In the genomic region with DNA sequence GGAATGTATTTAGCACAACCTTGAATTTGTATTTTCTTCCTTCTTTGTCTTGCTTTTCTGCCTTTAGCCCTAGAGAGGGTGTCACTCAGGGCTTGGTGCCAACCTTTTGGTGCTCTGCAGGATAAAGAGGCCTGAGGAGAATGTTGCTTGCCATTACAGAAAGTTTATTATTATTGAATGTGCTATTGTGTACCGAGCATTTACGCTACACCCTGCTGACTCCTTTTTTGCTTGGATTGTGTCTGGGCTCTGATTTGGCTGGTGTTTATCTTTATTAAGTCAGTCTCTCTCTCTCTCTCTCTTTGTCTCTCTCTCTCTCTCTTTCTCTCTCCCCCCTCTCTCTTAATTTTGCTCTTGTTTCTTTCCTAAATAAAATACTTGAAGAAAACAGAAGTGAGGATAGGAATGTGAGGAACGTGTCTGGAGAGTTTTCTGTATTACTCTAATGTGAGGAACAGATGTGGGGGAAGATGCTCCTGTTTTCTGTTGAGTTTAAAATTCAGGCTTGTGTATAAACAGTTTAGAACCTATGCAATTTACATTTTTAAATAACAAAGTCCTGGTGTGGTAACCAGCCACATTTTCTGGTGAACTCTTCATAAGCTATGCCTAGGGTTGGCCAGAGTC, we compare ENCODE assay signal across 17 cellular contexts.
DNase-seq lines count a peak whose midpoint lies in the region; FAIRE-seq and TF ChIP-seq lines count a peak whose summit lies in the region.
"Had no signal": no experiment of that assay in that cellular context is flagged by ENCODE, and none has a peak within 500 bp of the region (broad histone marks: within the 10 kb centered on the region; RNA-seq: fewer than 3 reads in every experiment).

No MANE protein-coding gene starts in this region.

- peak; percentile 45 for FAIRE-seq in endometrium (lab: Jason Lieb, UNC)

- no peaks in the 10 kb centered on the region for H3K9me3 Mint-ChIP-seq in activated T-helper 2 cell treated with anti-CD3 and anti-CD28 coated beads, Interferon-gamma antibody, Interleukin-2, Interleukin-4, amounts not matched to agents 10 μg/mL and 5 μg/mL and 100 μg/mL, durations not matched to agents 14 hours and 24 hours and 36 hours
- H3K9me3 Mint-ChIP-seq: activated naive CD8-positive, alpha-beta T cell treated with anti-CD3 and anti-CD28 coated beads, Interleukin-2, amount 50 U/mL, for 24 hours; endodermal cell had no signal

- no peaks in the 10 kb centered on the region for H3K9me3 ChIP-seq in ovary
- H3K9me3 ChIP-seq: gastrocnemius medialis, thoracic aorta had no signal

- no peak for TF ChIP-seq EP300 in ovary (IDR thresholded peaks at IDR 0.05)

- no peak overlapping the region for H3K4me3 Mint-ChIP-seq in activated T-helper 2 cell treated with anti-CD3 and anti-CD28 coated beads, Interferon-gamma antibody, Interleukin-2, Interleukin-4, amounts not matched to agents 10 μg/mL and 5 μg/mL and 100 μg/mL, durations not matched to agents 14 hours and 24 hours and 36 hours (ENCODE audit: low read depth)
- H3K4me3 Mint-ChIP-seq: activated CD8-positive, alpha-beta T cell treated with anti-CD3 and anti-CD28 coated beads, Interleukin-2, amount 10 ng/mL, durations not matched to agents 7 days and 5 days; activated naive CD8-positive, alpha-beta T cell treated with anti-CD3 and anti-CD28 coated beads, Interleukin-2, amount 50 U/mL, for 24 hours; endodermal cell; IgD-negative memory B cell; T-helper 17 cell had no signal

- 15 to 17% (median 17%) methylated on average over 3 of the region's 3 CpGs for WGBS in ovary, 3 donors

- no peak overlapping the region for H3K27ac ChIP-seq in ovary
- H3K27ac ChIP-seq: gastrocnemius medialis, thoracic aorta had no signal

- TF ChIP-seq CTCF in ovary (IDR thresholded peaks at IDR 0.05): no peak

- no peaks in the 10 kb centered on the region for H3K36me3 Mint-ChIP-seq in activated T-helper 2 cell treated with anti-CD3 and anti-CD28 coated beads, Interferon-gamma antibody, Interleukin-2, Interleukin-4, amounts not matched to agents 10 μg/mL and 5 μg/mL and 100 μg/mL, durations not matched to agents 14 hours and 24 hours and 36 hours (ENCODE audit: low read depth)
- H3K36me3 Mint-ChIP-seq: IgD-negative memory B cell had no signal

- no peak overlapping the region for H3K4me3 ChIP-seq in ovary
- H3K4me3 ChIP-seq: gastrocnemius medialis, thoracic aorta had no signal

- H3K4me1 ChIP-seq in ovary (ENCODE audit: insufficient read depth): peaks cover 5% of the 10 kb centered on the region
- H3K4me1 ChIP-seq: gastrocnemius medialis had no signal

- intact Hi-C loops in ovary (cut with DNase I): no loop called here
- intact Hi-C loops in activated T-helper 2 cell treated with anti-CD3 and anti-CD28 coated beads, Interferon-gamma antibody, Interleukin-2, Interleukin-4, amounts not matched to agents 10 μg/mL and 5 μg/mL and 100 μg/mL, durations not matched to agents 14 hours and 24 hours and 36 hours (cut with micrococcal nuclease): no loop called here

- H3K27me3 Mint-ChIP-seq in activated T-helper 2 cell treated with anti-CD3 and anti-CD28 coated beads, Interferon-gamma antibody, Interleukin-2, Interleukin-4, amounts not matched to agents 10 μg/mL and 5 μg/mL and 100 μg/mL, durations not matched to agents 14 hours and 24 hours and 36 hours (ENCODE audit: low read depth): no peaks in the 10 kb centered on the region

- DNase-seq in GM03348 (ENCODE audit: low spot score): peak; percentile 50
- DNase-seq in NCI-H2227 treated with DMSO at 0.1 percent for 48 hours (lab: John Stamatoyannopoulos, UW): peak; percentile 74
- peak; percentile 14 to 57 (median 44) for DNase-seq in ovary
- no peak for DNase-seq in SKM-1 treated with dmso at 0.1 percent for 144 hours (lab: John Stamatoyannopoulos, UW; ENCODE audit: unreplicated experiment)
- no peak for DNase-seq in activated T-cell treated with anti-CD3 and anti-CD28 coated beads, Interleukin-2, amount 50 U/mL, for 1 hour
- DNase-seq in DMS53 treated with DMSO at 0.1 percent for 48 hours (lab: John Stamatoyannopoulos, UW; ENCODE audit: unreplicated experiment): no peak
- no peak for DNase-seq in activated T-helper 2 cell treated with anti-CD3 and anti-CD28 coated beads, Interferon-gamma antibody, Interleukin-2, Interleukin-4, amounts not matched to agents 10 μg/mL and 5 μg/mL and 100 μg/mL, durations not matched to agents 14 hours and 24 hours and 36 hours (ENCODE audit: low spot score)
- DNase-seq: activated CD8-positive, alpha-beta T cell treated with anti-CD3 and anti-CD28 coated beads, Interleukin-2, amount 10 ng/mL, durations not matched to agents 7 days and 5 days; activated naive CD8-positive, alpha-beta T cell treated with anti-CD3 and anti-CD28 coated beads, Interleukin-2, amount 50 U/mL, for 24 hours; endodermal cell; gastrocnemius medialis; NCI-H2029; posterior cingulate gyrus; T-helper 17 cell had no signal

- H3K27me3 ChIP-seq in ovary: no peaks in the 10 kb centered on the region
- H3K27me3 ChIP-seq: gastrocnemius medialis had no signal

- H3K36me3 ChIP-seq in ovary: no peaks in the 10 kb centered on the region
- H3K36me3 ChIP-seq: gastrocnemius medialis, thoracic aorta had no signal

- H3K27ac Mint-ChIP-seq in activated T-helper 2 cell treated with anti-CD3 and anti-CD28 coated beads, Interferon-gamma antibody, Interleukin-2, Interleukin-4, amounts not matched to agents 10 μg/mL and 5 μg/mL and 100 μg/mL, durations not matched to agents 14 hours and 24 hours and 36 hours: no peak overlapping the region
- H3K27ac Mint-ChIP-seq: activated CD8-positive, alpha-beta T cell treated with anti-CD3 and anti-CD28 coated beads, Interleukin-2, amount 10 ng/mL, durations not matched to agents 7 days and 5 days; activated naive CD8-positive, alpha-beta T cell treated with anti-CD3 and anti-CD28 coated beads, Interleukin-2, amount 50 U/mL, for 24 hours; endodermal cell; IgD-negative memory B cell; T-helper 17 cell had no signal

- H3K4me1 Mint-ChIP-seq in activated T-helper 2 cell treated with anti-CD3 and anti-CD28 coated beads, Interferon-gamma antibody, Interleukin-2, Interleukin-4, amounts not matched to agents 10 μg/mL and 5 μg/mL and 100 μg/mL, durations not matched to agents 14 hours and 24 hours and 36 hours (ENCODE audit: low read depth): no peaks in the 10 kb centered on the region
- H3K4me1 Mint-ChIP-seq: activated naive CD8-positive, alpha-beta T cell treated with anti-CD3 and anti-CD28 coated beads, Interleukin-2, amount 50 U/mL, for 24 hours; IgD-negative memory B cell; T-helper 17 cell had no signal

- TF ChIP-seq POLR2A in ovary (IDR thresholded peaks at IDR 0.05): no peak

Comparison
In these comparisons a context has a peak if more than half of its experiments do, and no peak if none do; other contexts are left out.
1. DNase-seq: peak in GM03348 (single experiment), NCI-H2227 treated with DMSO at 0.1 percent for 48 hours (single experiment) and ovary (5 of 5); none in SKM-1 treated with dmso at 0.1 percent for 144 hours (single experiment), activated T-cell treated with anti-CD3 and anti-CD28 coated beads, Interleukin-2, amount 50 U/mL, for 1 hour (single experiment), DMS53 treated with DMSO at 0.1 percent for 48 hours (single experiment) and activated T-helper 2 cell treated with anti-CD3 and anti-CD28 coated beads, Interferon-gamma antibody, Interleukin-2, Interleukin-4, amounts not matched to agents 10 μg/mL and 5 μg/mL and 100 μg/mL, durations not matched to agents 14 hours and 24 hours and 36 hours (single experiment).